In genomic region chr3:49028298-49028672, GRCh38 we compare ENCODE assay signal across 8 cellular contexts. TPM values are rescaled to one million over a fixed set of nuclear protein-coding genes. Genes with fewer than 3 reads are reported as not detected.
A peak's percentile ranks its signal among the peaks of the same experiment; 100 is the strongest.
DNase-seq lines count a peak whose midpoint lies in the region; ATAC-seq and TF ChIP-seq lines count a peak whose summit lies in the region.

No MANE protein-coding gene starts in this region.

- ATAC-seq in PC-3 (no peak), aorta (ENCODE audit: low FRiP score) (no peak), HG03196 (IDR thresholded peaks at IDR 0.05; ENCODE audit: unreplicated experiment) (no peak)

- H3K27me3 ChIP-seq in Caco-2 (replicated peaks; ENCODE audit: control insufficient read depth, insufficient read depth, low read length) (no peaks in the 10 kb centered on the region), PC-3 (ENCODE audit: low read length) (no peaks in the 10 kb centered on the region), endocrine pancreas (ENCODE audit: control insufficient read depth, insufficient read depth, low read length) (no peaks in the 10 kb centered on the region), osteoblast (ENCODE audit: insufficient read depth, low read length) (no peaks in the 10 kb centered on the region), aorta (ENCODE audit: control insufficient read depth in 1 of 2, insufficient read depth in 2 of 2, low read length in 1 of 2) (peaks cover 0 to 1% of the 10 kb centered on the region in 2 donors)

- intact Hi-C loops in Caco-2 (cut with micrococcal nuclease; ENCODE audit: unreplicated experiment) (loop anchor here (10.0 kb wide), 1 partner anchor 127 kb away; no protein-coding TSS in a partner anchor), PC-3 (cut with micrococcal nuclease) (no loop called here), aorta (cut with DNase I) (loop anchor here in 1 of 2 donors (5.0 kb wide), 2 partner anchors 36 to 64 kb away; partner anchors contain the start of genes P4HTM and QRICH1)

- peaks cover 16% of the 10 kb centered on the region for H3K4me1 Mint-ChIP-seq in Caco-2 (ENCODE audit: low read depth, unreplicated experiment)

- H3K9me3 ChIP-seq in Caco-2 (no peaks in the 10 kb centered on the region), PC-3 (ENCODE audit: low read length) (no peaks in the 10 kb centered on the region), endocrine pancreas (ENCODE audit: control insufficient read depth, low read length) (no peaks in the 10 kb centered on the region), osteoblast (ENCODE audit: low read depth, low read length) (no peaks in the 10 kb centered on the region), aorta (ENCODE audit: control insufficient read depth, low read length) (no peaks in the 10 kb centered on the region)

- H3K4me1 ChIP-seq in Caco-2 (peaks cover 12% of the 10 kb centered on the region), PC-3 (ENCODE audit: insufficient read depth, low read length) (peaks cover 44% of the 10 kb centered on the region), endocrine pancreas (ENCODE audit: control insufficient read depth, insufficient read depth, low read length) (no peaks in the 10 kb centered on the region), osteoblast (ENCODE audit: insufficient read depth, low read length) (peaks cover 37% of the 10 kb centered on the region), aorta (ENCODE audit: control insufficient read depth in 1 of 2, insufficient read depth in 2 of 2, low read length in 2 of 2) (no peaks in the 10 kb centered on the region)

- H3K4me3 ChIP-seq in Caco-2 (ENCODE audit: low read depth, low read length) = peak overlapping the region; percentile 52
- peak overlapping the region; percentile 83 for H3K4me3 ChIP-seq in PC-3 (ENCODE audit: low read length)
- peak overlapping the region; percentile 69 for H3K4me3 ChIP-seq in endocrine pancreas (ENCODE audit: control insufficient read depth, insufficient read depth, low read length)
- peak overlapping the region; percentile 92 for H3K4me3 ChIP-seq in osteoblast (ENCODE audit: insufficient read depth, low read length)
- no peak overlapping the region for H3K4me3 ChIP-seq in aorta (ENCODE audit: low read length in 2 of 2)

- H3K36me3 ChIP-seq in Caco-2 (ENCODE audit: control insufficient read depth, insufficient read depth, low read length) (peaks cover 6% of the 10 kb centered on the region), PC-3 (ENCODE audit: low read depth, low read length) (peaks cover 79% of the 10 kb centered on the region), endocrine pancreas (ENCODE audit: control insufficient read depth, insufficient read depth, low read length) (peaks cover 5% of the 10 kb centered on the region), osteoblast (ENCODE audit: insufficient read depth, low read length) (peaks cover 76% of the 10 kb centered on the region), aorta (ENCODE audit: control insufficient read depth in 1 of 2, insufficient read depth in 2 of 2, low read length in 1 of 2) (peaks cover 0 to 13% of the 10 kb centered on the region in 2 donors)

- H3K27ac Mint-ChIP-seq in Caco-2 (ENCODE audit: unreplicated experiment) = peak overlapping the region; percentile 100

- TF ChIP-seq CTCF in Caco-2 (IDR thresholded peaks at IDR 0.05; ENCODE audit: insufficient read depth in 1 of 2, low read depth in 1 of 2, low read length in 1 of 2, severe bottlenecking in 1 of 2, unreplicated experiment in 1 of 2) = no peak
- no peak for TF ChIP-seq CTCF in PC-3 (conservative IDR thresholded peaks at IDR 0.05; ENCODE audit: low read depth, low read length)
- no peak for TF ChIP-seq CTCF in osteoblast (IDR thresholded peaks at IDR 0.05; ENCODE audit: extremely low read depth, low read depth, low read length)
- no peak for TF ChIP-seq CTCF in GM10266 (IDR thresholded peaks at IDR 0.05; ENCODE audit: control insufficient read depth, insufficient read depth, low read depth, missing control alignments)

- CTCF ChIA-PET in Caco-2 (lab: Charles Lee) = no interaction called here
- CTCF ChIA-PET in PC-3 (lab: Charles Lee) = no interaction called here

- DNase-seq in Caco-2 (no peak), PC-3 (no peak), osteoblast (ENCODE audit: insufficient read length, low spot score, missing footprints) (peak; percentile 30), GM10266 (ENCODE audit: extremely low spot score) (no peak), OCI-M1 (lab: John Stamatoyannopoulos, UW) (no peak), aorta (no peak)

- H4K20me1 ChIP-seq in PC-3 (ENCODE audit: low read length) (0 out of 2 replicates have a peak, but pooled peaks cover 13% of the 10 kb centered on the region), osteoblast (ENCODE audit: insufficient read depth, low read length) (peaks cover 13% of the 10 kb centered on the region)

- 79 to 81% methylated on average over 4 of the region's 4 CpGs for WGBS in aorta, 2 donors

- H2AFZ ChIP-seq in PC-3 (ENCODE audit: low read length) = no peak overlapping the region
- H2AFZ ChIP-seq in osteoblast (ENCODE audit: low read length) = no peak overlapping the region

- H3K9me2 ChIP-seq in PC-3 (replicated peaks; ENCODE audit: low read length) = no peaks in the 10 kb centered on the region

- peaks cover 58% of the 10 kb centered on the region for H3K79me2 ChIP-seq in PC-3 (ENCODE audit: low read length)
- H3K79me2 ChIP-seq in osteoblast (ENCODE audit: insufficient read depth, low read length) = peaks cover 55% of the 10 kb centered on the region

- H3K4me3 Mint-ChIP-seq in Caco-2 (ENCODE audit: unreplicated experiment) = peak overlapping the region; percentile 97

- H3F3A ChIP-seq in PC-3 (ENCODE audit: low read length, unreplicated experiment) = peaks cover 10% of the 10 kb centered on the region

- H3K9ac ChIP-seq in PC-3 (ENCODE audit: low read length) = peak overlapping the region; percentile 96
- peak overlapping the region; percentile 92 for H3K9ac ChIP-seq in endocrine pancreas (ENCODE audit: control insufficient read depth, insufficient read depth, low read length)

- peaks cover 93% of the 10 kb centered on the region for H3K36me3 Mint-ChIP-seq in Caco-2 (ENCODE audit: insufficient read depth, unreplicated experiment)

- POLR2A ChIA-PET in Caco-2 (lab: Charles Lee) (interaction anchor here (1.1 to 1.7 kb wide), 3 partner anchors 21 to 65 kb away, joined by 5 to 26 read pairs (median 6); partner anchors contain the start of genes QRICH1 and WDR6), PC-3 (lab: Charles Lee; ENCODE audit: unreplicated experiment) (interaction anchor here (0.5 kb wide), 1 partner anchor 726 kb away, joined by 3 read pairs; no protein-coding TSS in a partner anchor)

- peak overlapping the region; percentile 97 for H3K4me2 ChIP-seq in PC-3 (ENCODE audit: low read length)
- peak overlapping the region; percentile 89 for H3K4me2 ChIP-seq in osteoblast (ENCODE audit: insufficient read depth, low read length)

- no peaks in the 10 kb centered on the region for H3K9me3 Mint-ChIP-seq in Caco-2 (ENCODE audit: unreplicated experiment)

- no peak overlapping the region for H3K27ac ChIP-seq in PC-3 (ENCODE audit: low read length)
- H3K27ac ChIP-seq in osteoblast (ENCODE audit: low read depth, low read length) = peak overlapping the region; percentile 89
- H3K27ac ChIP-seq in aorta (ENCODE audit: low read depth in 1 of 2, low read length in 2 of 2) = peak overlapping the region in 1 of 2 donors; percentile 72

- H3K27me3 Mint-ChIP-seq in Caco-2 (ENCODE audit: insufficient read depth, unreplicated experiment) = no peaks in the 10 kb centered on the region

- BruUV-seq in Caco-2 (replicated peaks; lab: Mats Ljungman, UMichigan) (no TSS peak), PC-3 (replicated peaks; lab: Mats Ljungman, UMichigan) (no TSS peak)

RNA-seq across cellular contexts. Expression of gene IMPDH2, which starts 0.9 kb away (rescaled TPM):
- total RNA-seq in Caco-2 (2022) = 233 and 240 TPM in 2 replicates
- 532 and 576 TPM in 2 replicates for total RNA-seq in PC-3 (2014; rRNA removed)
- total RNA-seq in osteoblast = 273 and 286 TPM in 2 replicates
- total RNA-seq in aorta = 100 to 1,000 TPM in 1 of 2 donors, 10 to 100 TPM in 1; 84.6 to 101 TPM
- polyA plus RNA-seq in aorta = 100 to 1,000 TPM in 1 of 2 donors, 10 to 100 TPM in 1; 47.6 to 111 TPM

RNA-seq across cellular contexts. Expression of gene NDUFAF3, which starts 6.4 kb away (rescaled TPM):
- total RNA-seq in Caco-2 (2022) (65.9 and 68.7 TPM in 2 replicates), PC-3 (2014; rRNA removed) (191 and 211 TPM in 2 replicates), osteoblast (43.0 and 43.4 TPM in 2 replicates), aorta (10 to 100 TPM; 55.8 to 60.6 TPM)
- polyA plus RNA-seq in aorta = 10 to 100 TPM; 72.2 to 75.1 TPM

RNA-seq across cellular contexts. Expression of gene DALRD3, which starts 9.9 kb away (rescaled TPM):
- total RNA-seq in Caco-2 (2022) = 21.4 and 21.5 TPM in 2 replicates
- total RNA-seq in PC-3 (2014; rRNA removed) = 37.2 and 43.3 TPM in 2 replicates
- 37.1 and 39.1 TPM in 2 replicates for total RNA-seq in osteoblast
- 10 to 100 TPM in 1 of 2 donors, 1 to 10 TPM in 1; 8.8 to 20.6 TPM for total RNA-seq in aorta
- polyA plus RNA-seq in aorta = 10 to 100 TPM; 10.1 to 42.4 TPM

RNA-seq across cellular contexts. Expression of gene WDR6, which starts 21.1 kb away (rescaled TPM):
- total RNA-seq in Caco-2 (2022) (184 and 185 TPM in 2 replicates), PC-3 (2014; rRNA removed) (92.7 and 117 TPM in 2 replicates), osteoblast (74.3 and 98.4 TPM in 2 replicates), aorta (100 to 1,000 TPM; 118 to 151 TPM)
- 100 to 1,000 TPM in 1 of 2 donors, 10 to 100 TPM in 1; 24.0 to 232 TPM for polyA plus RNA-seq in aorta

RNA-seq across cellular contexts. Expression of gene P4HTM, which starts 38.2 kb away (rescaled TPM):
- total RNA-seq in Caco-2 (2022) = 24.4 and 25.5 TPM in 2 replicates
- 44.5 and 50.1 TPM in 2 replicates for total RNA-seq in PC-3 (2014; rRNA removed)
- total RNA-seq in osteoblast = 31.8 and 32.4 TPM in 2 replicates
- 10 to 100 TPM; 22.0 to 36.6 TPM for total RNA-seq in aorta
- polyA plus RNA-seq in aorta = 10 to 100 TPM; 11.1 to 59.5 TPM

Comparison
In these comparisons a context has a peak if more than half of its experiments do, and no peak if none do; other contexts are left out.
1. H3K4me3 ChIP-seq: peak in Caco-2 (single experiment), PC-3 (single experiment), endocrine pancreas (single experiment) and osteoblast (single experiment); none in aorta (0 of 2).